Comparison of ENCODE assay signal across 10 cellular contexts in the genomic region with DNA sequence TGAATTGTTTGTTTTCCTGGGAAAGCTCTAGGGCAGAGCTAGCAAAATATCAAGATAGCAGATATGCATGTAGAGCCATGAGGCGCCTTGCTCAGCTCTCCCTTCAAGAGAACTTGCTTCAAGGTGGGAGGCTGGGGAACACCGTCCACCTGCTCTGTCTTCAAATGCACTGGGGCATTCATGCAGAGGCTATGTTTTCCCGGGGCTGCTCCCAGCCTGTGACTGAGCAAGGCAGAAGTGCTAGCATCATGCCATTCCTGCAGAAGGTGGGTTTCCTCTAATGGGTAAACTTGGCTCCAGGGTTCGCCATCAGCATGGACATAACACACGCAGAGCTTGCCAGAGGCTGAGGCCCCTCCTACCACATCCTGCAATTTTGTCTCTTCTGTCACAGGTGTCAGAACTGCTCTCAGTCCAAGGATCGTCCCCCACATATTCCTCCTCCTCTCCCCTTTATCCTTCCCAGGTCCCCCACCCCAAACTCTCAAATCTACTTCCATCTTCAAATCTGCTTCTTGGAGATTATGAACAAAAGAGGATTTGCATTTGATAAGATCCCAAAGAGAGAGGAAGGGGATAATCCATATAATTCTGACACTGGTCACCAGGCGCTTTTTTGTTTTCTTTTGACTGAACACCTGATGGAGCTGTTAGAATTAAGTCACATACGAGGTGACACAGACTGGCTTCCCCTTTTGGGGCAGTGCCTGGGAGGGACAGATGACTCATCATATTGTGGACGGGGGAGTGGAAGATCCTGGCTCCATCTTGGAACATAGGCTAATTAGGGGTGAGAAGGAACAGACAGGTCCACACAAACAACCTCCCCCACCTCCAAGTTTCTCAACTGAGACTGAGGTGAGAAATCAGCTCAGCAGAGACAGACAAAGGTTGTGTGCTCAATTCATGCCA.
A peak's percentile ranks its signal among the peaks of the same experiment; 100 is the strongest.
DNase-seq lines count a peak whose midpoint lies in the region; ATAC-seq and TF ChIP-seq lines count a peak whose summit lies in the region.
"Had no signal": no experiment of that assay in that cellular context is flagged by ENCODE, and none has a peak within 500 bp of the region (broad histone marks: within the 10 kb centered on the region; RNA-seq: fewer than 3 reads in every experiment).

No MANE protein-coding gene starts in this region.

- POLR2A ChIA-PET in OCI-LY7 (lab: Charles Lee): interaction anchor here (0.6 to 0.7 kb wide), 2 partner anchors 14 to 15 kb away, joined by 3 read pairs; no protein-coding TSS in a partner anchor
- POLR2A ChIA-PET in naive thymus-derived CD4-positive, alpha-beta T cell (lab: Charles Lee): no interaction called here
- POLR2A ChIA-PET in CD4-positive, alpha-beta memory T cell (lab: Charles Lee; ENCODE audit: partially characterized antibody): no interaction called here

- H3K36me3 ChIP-seq in OCI-LY7 (ENCODE audit: insufficient read depth, low read length): no peaks in the 10 kb centered on the region
- H3K36me3 ChIP-seq in naive thymus-derived CD4-positive, alpha-beta T cell (ENCODE audit: control insufficient read depth in 2 of 3, insufficient read depth in 3 of 3, low read length in 3 of 3): no peaks in the 10 kb centered on the region
- no peaks in the 10 kb centered on the region for H3K36me3 ChIP-seq in CD4-positive, alpha-beta memory T cell (ENCODE audit: insufficient read depth, low read length)

- BruUV-seq in OCI-LY7 (replicated peaks; lab: Mats Ljungman, UMichigan): no TSS peak

- CTCF ChIA-PET in OCI-LY7 (lab: Charles Lee; ENCODE audit: unreplicated experiment): no interaction called here
- CTCF ChIA-PET in naive thymus-derived CD4-positive, alpha-beta T cell (lab: Charles Lee): no interaction called here
- CTCF ChIA-PET in CD4-positive, alpha-beta memory T cell (lab: Charles Lee; ENCODE audit: partially characterized antibody): no interaction called here

- H3K27me3 Mint-ChIP-seq in naive thymus-derived CD4-positive, alpha-beta T cell: no peaks in the 10 kb centered on the region
- H3K27me3 Mint-ChIP-seq in CD4-positive, alpha-beta memory T cell: no peaks in the 10 kb centered on the region
- no peaks in the 10 kb centered on the region for H3K27me3 Mint-ChIP-seq in activated T-helper 17 cell treated with anti-CD3 and anti-CD28 coated beads, Interleukin-2, amount 50 U/mL, for 72 hours
- H3K27me3 Mint-ChIP-seq: type B pancreatic cell had no signal

- H2AFZ ChIP-seq in OCI-LY7 (ENCODE audit: low read length): peak overlapping the region; percentile 68

- peaks cover 13% of the 10 kb centered on the region for H3K4me1 ChIP-seq in OCI-LY7 (ENCODE audit: insufficient read depth, low read length, poor library complexity, severe bottlenecking)
- H3K4me1 ChIP-seq in naive thymus-derived CD4-positive, alpha-beta T cell (ENCODE audit: control insufficient read depth in 2 of 2, insufficient read depth in 2 of 2, low read length in 2 of 2): no peaks in the 10 kb centered on the region
- H3K4me1 ChIP-seq in CD4-positive, alpha-beta memory T cell (ENCODE audit: insufficient read depth, low read length): no peaks in the 10 kb centered on the region

- ATAC-seq in GM19023 (IDR thresholded peaks at IDR 0.05; ENCODE audit: unreplicated experiment) (peak; percentile 77), HG03342 (IDR thresholded peaks at IDR 0.05; ENCODE audit: unreplicated experiment) (peak; percentile 78)
- ATAC-seq in naive thymus-derived CD4-positive, alpha-beta T cell: peak; percentile 69
- ATAC-seq in activated T-helper 17 cell treated with anti-CD3 and anti-CD28 coated beads, Interleukin-2, amount 50 U/mL, for 72 hours (replicated peaks): no peak

- H3K27ac ChIP-seq in OCI-LY7 (ENCODE audit: low read depth, low read length, poor library complexity, severe bottlenecking): no peak overlapping the region
- H3K27ac ChIP-seq in naive thymus-derived CD4-positive, alpha-beta T cell (ENCODE audit: low read depth, low read length): no peak overlapping the region
- no peak overlapping the region for H3K27ac ChIP-seq in CD4-positive, alpha-beta memory T cell (ENCODE audit: low read depth, low read length)

- H3K27ac Mint-ChIP-seq in naive thymus-derived CD4-positive, alpha-beta T cell: no peak overlapping the region
- H3K27ac Mint-ChIP-seq in CD4-positive, alpha-beta memory T cell: no peak overlapping the region
- no peak overlapping the region for H3K27ac Mint-ChIP-seq in activated T-helper 17 cell treated with anti-CD3 and anti-CD28 coated beads, Interleukin-2, amount 50 U/mL, for 72 hours
- H3K27ac Mint-ChIP-seq: type B pancreatic cell had no signal

- DNase-seq in OCI-LY7 (ENCODE audit: low spot score) (peak; percentile 37), activated gamma-delta T cell treated with Interleukin-2 at 50 U/mL for 16 hours (no peak), NCI-H187 treated with DMSO at 0.1 percent for 48 hours (lab: John Stamatoyannopoulos, UW) (no peak)
- no peak for DNase-seq in naive thymus-derived CD4-positive, alpha-beta T cell
- DNase-seq in CD4-positive, alpha-beta memory T cell: no peak
- DNase-seq: NCI-H2171 treated with DMSO at 0.1 percent for 48 hours had no signal

- TF ChIP-seq CTCF in OCI-LY7 (conservative IDR thresholded peaks at IDR 0.05; ENCODE audit: low read length): peak; percentile 53

- no peaks in the 10 kb centered on the region for H3K9me3 ChIP-seq in OCI-LY7 (ENCODE audit: low read length)
- H3K9me3 ChIP-seq in naive thymus-derived CD4-positive, alpha-beta T cell (ENCODE audit: control insufficient read depth in 2 of 3, low read length in 3 of 3): no peaks in the 10 kb centered on the region
- no peaks in the 10 kb centered on the region for H3K9me3 ChIP-seq in CD4-positive, alpha-beta memory T cell (ENCODE audit: control insufficient read depth in 1 of 2, low read length in 2 of 2)

- H3K27me3 ChIP-seq in naive thymus-derived CD4-positive, alpha-beta T cell (ENCODE audit: control insufficient read depth in 2 of 2, insufficient read depth in 2 of 2, low read length in 2 of 2): no peaks in the 10 kb centered on the region
- H3K27me3 ChIP-seq in CD4-positive, alpha-beta memory T cell (ENCODE audit: insufficient read depth, low read length): no peaks in the 10 kb centered on the region

- peak overlapping the region; percentile 51 for H3K4me2 ChIP-seq in OCI-LY7 (ENCODE audit: low read length)

- H3K4me3 Mint-ChIP-seq in naive thymus-derived CD4-positive, alpha-beta T cell: no peak overlapping the region
- H3K4me3 Mint-ChIP-seq in CD4-positive, alpha-beta memory T cell: no peak overlapping the region
- no peak overlapping the region for H3K4me3 Mint-ChIP-seq in activated T-helper 17 cell treated with anti-CD3 and anti-CD28 coated beads, Interleukin-2, amount 50 U/mL, for 72 hours
- H3K4me3 Mint-ChIP-seq: type B pancreatic cell had no signal

- no peaks in the 10 kb centered on the region for H3K79me2 ChIP-seq in OCI-LY7 (ENCODE audit: insufficient read depth, low read depth, low read length)

- peaks cover 0 to 18% (median 0%) of the 10 kb centered on the region in 11 donors for H3K9me3 Mint-ChIP-seq in naive thymus-derived CD4-positive, alpha-beta T cell
- peaks cover 0 to 12% (median 4%) of the 10 kb centered on the region in 8 donors for H3K9me3 Mint-ChIP-seq in CD4-positive, alpha-beta memory T cell
- H3K9me3 Mint-ChIP-seq in activated T-helper 17 cell treated with anti-CD3 and anti-CD28 coated beads, Interleukin-2, amount 50 U/mL, for 72 hours: no peaks in the 10 kb centered on the region
- H3K9me3 Mint-ChIP-seq: type B pancreatic cell had no signal

- peaks cover 0 to 2% (median 0%) of the 10 kb centered on the region in 7 donors for H3K4me1 Mint-ChIP-seq in naive thymus-derived CD4-positive, alpha-beta T cell
- no peaks in the 10 kb centered on the region for H3K4me1 Mint-ChIP-seq in CD4-positive, alpha-beta memory T cell
- H3K4me1 Mint-ChIP-seq in activated T-helper 17 cell treated with anti-CD3 and anti-CD28 coated beads, Interleukin-2, amount 50 U/mL, for 72 hours: no peaks in the 10 kb centered on the region

- H4K20me1 ChIP-seq in OCI-LY7 (ENCODE audit: insufficient read depth, low read length): no peaks in the 10 kb centered on the region

- no peaks in the 10 kb centered on the region for H3K9me2 ChIP-seq in OCI-LY7 (ENCODE audit: insufficient read depth, low read length)

- no peaks in the 10 kb centered on the region for H3K36me3 Mint-ChIP-seq in naive thymus-derived CD4-positive, alpha-beta T cell
- H3K36me3 Mint-ChIP-seq in CD4-positive, alpha-beta memory T cell: no peaks in the 10 kb centered on the region
- H3K36me3 Mint-ChIP-seq in activated T-helper 17 cell treated with anti-CD3 and anti-CD28 coated beads, Interleukin-2, amount 50 U/mL, for 72 hours (ENCODE audit: low read depth): no peaks in the 10 kb centered on the region
- H3K36me3 Mint-ChIP-seq: type B pancreatic cell had no signal

- H3K4me3 ChIP-seq in OCI-LY7 (ENCODE audit: low read depth, low read length, poor library complexity, severe bottlenecking): no peak overlapping the region
- H3K4me3 ChIP-seq in naive thymus-derived CD4-positive, alpha-beta T cell (ENCODE audit: low read length): no peak overlapping the region
- H3K4me3 ChIP-seq in CD4-positive, alpha-beta memory T cell (ENCODE audit: low read length in 2 of 2): no peak overlapping the region

- intact Hi-C loops in OCI-LY7 (cut with micrococcal nuclease; ENCODE audit: unreplicated experiment): no loop called here
- intact Hi-C loops in naive thymus-derived CD4-positive, alpha-beta T cell (cut with micrococcal nuclease): no loop called here
- intact Hi-C loops in CD4-positive, alpha-beta memory T cell (cut with micrococcal nuclease): no loop called here
